ENCODE assay signal across 25 cellular contexts in the genomic region with DNA sequence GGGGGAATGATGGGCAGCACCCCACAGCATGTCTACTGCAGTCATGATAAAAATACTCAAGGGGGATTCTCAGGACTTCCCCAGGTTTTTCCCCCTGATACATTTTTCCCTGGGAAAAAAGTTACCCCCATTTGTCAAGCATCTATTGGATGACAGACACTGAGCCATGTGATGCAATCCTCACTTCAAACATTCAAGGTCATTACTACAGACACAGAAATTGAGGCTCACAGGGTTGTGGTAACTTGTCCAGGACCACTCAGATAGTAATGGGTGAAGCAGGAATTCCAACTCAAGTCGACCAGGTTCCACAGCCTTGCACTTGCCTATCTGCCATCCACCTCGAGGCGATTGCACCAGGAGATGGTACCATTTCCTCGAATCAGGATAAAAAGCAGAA. TPM values are rescaled to one million over a fixed set of nuclear protein-coding genes. Genes with fewer than 3 reads are reported as not detected.
"Had no signal": no experiment of that assay in that cellular context is flagged by ENCODE, and none has a peak within 500 bp of the region (broad histone marks: within the 10 kb centered on the region; RNA-seq: fewer than 3 reads in every experiment).

No MANE protein-coding gene starts in this region.

- H3K27ac ChIP-seq: colonic mucosa, esophagus muscularis mucosa, foreskin keratinocyte, heart left ventricle, hepatocyte, left lung, neutrophil, pancreas, suprapubic skin, vagina had no signal

- ATAC-seq: foreskin keratinocyte; gastroesophageal sphincter; heart left ventricle; left cardiac atrium; left lung; natural killer cell; pancreas; sciatic nerve; stimulated activated naive CD8-positive, alpha-beta T cell treated with anti-CD3 and anti-CD28 coated beads, Interleukin-15, amount 100 ng/mL, for 72 hours had no signal

- H3K4me3 ChIP-seq: colonic mucosa, esophagus muscularis mucosa, gastroesophageal sphincter, heart left ventricle, hepatocyte, left lung, pancreas, smooth muscle cell, suprapubic skin, vagina had no signal

- H3K27me3 ChIP-seq: colonic mucosa, esophagus muscularis mucosa, foreskin keratinocyte, gastroesophageal sphincter, heart left ventricle, hepatocyte, left lung, neutrophil, pancreas, suprapubic skin, vagina had no signal

- H3K36me3 ChIP-seq: colonic mucosa, esophagus muscularis mucosa, gastroesophageal sphincter, heart left ventricle, left lung, neutrophil, pancreas, suprapubic skin, vagina had no signal

- DNase-seq: colonic mucosa; effector CD8-positive, alpha-beta T cell; endodermal cell; foreskin keratinocyte; heart left ventricle; left cardiac atrium; left lung; mammary epithelial cell; natural killer cell; pancreas; stimulated activated CD4-positive, alpha-beta T cell treated with anti-CD3 and anti-CD28 coated beads, Interleukin-12 subunit alpha, Interleukin-12 subunit beta, amount 100 ng/mL, for 4 hours; stimulated activated CD4-positive, alpha-beta T cell treated with anti-CD3 and anti-CD28 coated beads, Interleukin-1b, Interleukin-23, amount 100 ng/mL, for 48 hours; stimulated activated CD4-positive, alpha-beta T cell treated with anti-CD3 and anti-CD28 coated beads, Interleukin-4, amount 100 ng/mL, for 1 hour; stimulated activated CD8-positive, alpha-beta memory T cell treated with anti-CD3 and anti-CD28 coated beads, Interleukin-4, amount 100 ng/mL, for 48 hours; stimulated activated naive CD4-positive, alpha-beta T cell; stimulated activated naive CD8-positive, alpha-beta T cell treated with anti-CD3 and anti-CD28 coated beads, Interleukin-15, amount 100 ng/mL, for 72 hours; trophoblast cell had no signal

- H3K9me3 ChIP-seq: colonic mucosa, gastroesophageal sphincter, neutrophil, pancreas, suprapubic skin, vagina had no signal

- H3K4me2 ChIP-seq: hepatocyte, smooth muscle cell had no signal

- H2AFZ ChIP-seq: hepatocyte had no signal

- FAIRE-seq: pancreas had no signal

- H3K79me2 ChIP-seq: hepatocyte had no signal

RNA-seq across cellular contexts. Expression of gene PPP1R3C, which starts 31.7 kb away (rescaled TPM):
- total RNA-seq: natural killer cell had no signal
